In genomic region chr11:37088573-37088910, GRCh38 we compare ENCODE assay signal across 24 cellular contexts.
DNase-seq lines count a peak whose midpoint lies in the region; ATAC-seq and TF ChIP-seq lines count a peak whose summit lies in the region.
"Had no signal": no experiment of that assay in that cellular context is flagged by ENCODE, and none has a peak within 500 bp of the region (broad histone marks: within the 10 kb centered on the region; RNA-seq: fewer than 3 reads in every experiment).

No MANE protein-coding gene starts in this region.

- peak; percentile 7 for DNase-seq in DMS53 (lab: John Stamatoyannopoulos, UW)
- DNase-seq in DMS53 treated with DMSO at 0.1 percent for 48 hours (lab: John Stamatoyannopoulos, UW; ENCODE audit: unreplicated experiment): no peak
- peak; percentile 12 for DNase-seq in PC-3
- DNase-seq in activated CD8-positive, alpha-beta memory T cell treated with anti-CD3 and anti-CD28 coated beads, Interleukin-2, amount 50 U/mL, for 48 hours: no peak
- DNase-seq: 8988T; ACHN; BE2C; C1 segment of cervical spinal cord; CD4-positive, alpha-beta memory T cell; CD4-positive, CD25-positive, alpha-beta regulatory T cell; CD8-positive, alpha-beta memory T cell; COR-L47; DMS 273 treated with DMSO at 0.1 percent for 48 hours; DMS153; DMS79; DND-41; EL; GDM1 had no signal

- POLR2A ChIA-PET in PC-3 (lab: Charles Lee; ENCODE audit: unreplicated experiment): no interaction called here

- no peaks in the 10 kb centered on the region for H3K9me2 ChIP-seq in PC-3 (replicated peaks; ENCODE audit: low read length)
- no peaks in the 10 kb centered on the region for H3K9me2 ChIP-seq in neural cell (ENCODE audit: insufficient read depth, low read length)

- H3K9ac ChIP-seq in PC-3 (ENCODE audit: low read length) (no peak overlapping the region), neural cell (ENCODE audit: low read length) (no peak overlapping the region)
- H3K9ac ChIP-seq: BLaER1 had no signal

- H2AFZ ChIP-seq in PC-3 (ENCODE audit: low read length) (no peak overlapping the region), neural cell (ENCODE audit: low read depth, low read length) (no peak overlapping the region)

- peak; percentile 63 for ATAC-seq in PC-3
- ATAC-seq in HG02885 (IDR thresholded peaks at IDR 0.05; ENCODE audit: poor library complexity, unreplicated experiment): no peak
- ATAC-seq in GM18498 (IDR thresholded peaks at IDR 0.05; ENCODE audit: unreplicated experiment): no peak
- ATAC-seq: GM12878 had no signal

- H4K20me1 ChIP-seq in PC-3 (ENCODE audit: low read length) (no peaks in the 10 kb centered on the region), neural cell (ENCODE audit: insufficient read depth) (no peaks in the 10 kb centered on the region)
- H4K20me1 ChIP-seq: BLaER1 had no signal

- no peaks in the 10 kb centered on the region for H3K79me2 ChIP-seq in PC-3 (ENCODE audit: low read length)
- H3K79me2 ChIP-seq in neural cell (replicated peaks; ENCODE audit: insufficient read depth, low read length): no peaks in the 10 kb centered on the region

- H3K27ac ChIP-seq in PC-3 (ENCODE audit: low read length): no peak overlapping the region
- H3K27ac ChIP-seq in VCaP: peak overlapping the region; percentile 9; the same call in 1 of the 2 replicates
- H3K27ac ChIP-seq in neural cell (ENCODE audit: low read length): peak overlapping the region; percentile 60
- H3K27ac ChIP-seq: BLaER1 had no signal

- H3K36me3 ChIP-seq in PC-3 (ENCODE audit: low read depth, low read length): no peaks in the 10 kb centered on the region
- no peaks in the 10 kb centered on the region for H3K36me3 ChIP-seq in neural cell (ENCODE audit: insufficient read depth, low read length)
- H3K36me3 ChIP-seq: BE2C, BLaER1 had no signal

- H3F3A ChIP-seq in PC-3 (ENCODE audit: low read length, unreplicated experiment) (no peaks in the 10 kb centered on the region), neural cell (ENCODE audit: insufficient read depth, low read length, poor library complexity, severe bottlenecking) (peaks cover 7% of the 10 kb centered on the region)

- TF ChIP-seq EP300 in neural cell (conservative IDR thresholded peaks at IDR 0.05; ENCODE audit: poor library complexity, severe bottlenecking): no peak

- no peak overlapping the region for H3K4me3 ChIP-seq in PC-3 (ENCODE audit: low read length)
- no peak overlapping the region for H3K4me3 ChIP-seq in neural cell (ENCODE audit: low read length)
- H3K4me3 ChIP-seq: BLaER1, GM12878 had no signal

- intact Hi-C loops in PC-3 (cut with micrococcal nuclease): no loop called here

- H3K9me3 ChIP-seq in PC-3 (ENCODE audit: low read length): no peaks in the 10 kb centered on the region
- H3K9me3 ChIP-seq in neural cell (ENCODE audit: low read length): no peaks in the 10 kb centered on the region
- H3K9me3 ChIP-seq: BE2C, BLaER1 had no signal

- no TSS peak for BruUV-seq in PC-3 (replicated peaks; lab: Mats Ljungman, UMichigan)

- no peak for TF ChIP-seq RAD21 in neural cell (conservative IDR thresholded peaks at IDR 0.05)

- CTCF ChIA-PET in PC-3 (lab: Charles Lee): no interaction called here

- peaks cover 5% of the 10 kb centered on the region; the same call in 1 of the 2 replicates for H3K4me1 ChIP-seq in PC-3 (ENCODE audit: insufficient read depth, low read length)
- H3K4me1 ChIP-seq: BE2C, BLaER1 had no signal

- H3K27me3 ChIP-seq in PC-3 (ENCODE audit: low read length) (peaks cover 8% of the 10 kb centered on the region), neural cell (ENCODE audit: insufficient read depth, low read depth, low read length) (no peaks in the 10 kb centered on the region)
- H3K27me3 ChIP-seq: BE2C, BLaER1 had no signal

- TF ChIP-seq CTCF in PC-3 (conservative IDR thresholded peaks at IDR 0.05; ENCODE audit: low read depth, low read length) (no peak), VCaP (conservative IDR thresholded peaks at IDR 0.05) (no peak), neural cell (IDR thresholded peaks at IDR 0.05; ENCODE audit: poor library complexity, severe bottlenecking) (no peak)

- no peak overlapping the region for H3K4me2 ChIP-seq in PC-3 (ENCODE audit: low read length)
- no peak overlapping the region for H3K4me2 ChIP-seq in neural cell (ENCODE audit: low read length)
- H3K4me2 ChIP-seq: BLaER1 had no signal

TF ChIP-seq in neural cell, 6 proteins besides CTCF, POLR2A, EP300 and RAD21:
- TF ChIP-seq MXI1 (conservative IDR thresholded peaks at IDR 0.05; ENCODE audit: poor library complexity, severe bottlenecking) (no peak), EZH2 (IDR thresholded peaks at IDR 0.05; ENCODE audit: borderline replicate concordance, insufficient read depth, low read length, poor library complexity, severe bottlenecking) (no peak), TAF1 (IDR thresholded peaks at IDR 0.05; ENCODE audit: low read depth) (no peak), SMC3 (conservative IDR thresholded peaks at IDR 0.05; ENCODE audit: poor library complexity) (no peak), POLR2AphosphoS5 (IDR thresholded peaks at IDR 0.05) (no peak), REST (IDR thresholded peaks at IDR 0.05; ENCODE audit: borderline replicate concordance) (no peak)

Comparison
In these comparisons a context has a peak if more than half of its experiments do, and no peak if none do; other contexts are left out.
1. DNase-seq: peak in DMS53 (single experiment) and PC-3 (single experiment); none in DMS53 treated with DMSO at 0.1 percent for 48 hours (single experiment) and activated CD8-positive, alpha-beta memory T cell treated with anti-CD3 and anti-CD28 coated beads, Interleukin-2, amount 50 U/mL, for 48 hours (single experiment).